In genomic region chr19:29413435-29413834, GRCh38 we compare ENCODE assay signal across 13 cellular contexts.
A peak's percentile ranks its signal among the peaks of the same experiment; 100 is the strongest.
DNase-seq lines count a peak whose midpoint lies in the region; ATAC-seq and TF ChIP-seq lines count a peak whose summit lies in the region.
"Had no signal": no experiment of that assay in that cellular context is flagged by ENCODE, and none has a peak within 500 bp of the region (broad histone marks: within the 10 kb centered on the region; RNA-seq: fewer than 3 reads in every experiment).

No MANE protein-coding gene starts in this region.

- TF ChIP-seq EP300 in gastroesophageal sphincter (IDR thresholded peaks at IDR 0.05), result no peak

- H3K4me1 ChIP-seq in heart left ventricle, result peaks cover 0 to 11% (median 0%) of the 10 kb centered on the region in 12 donors
- H3K4me1 ChIP-seq in gastroesophageal sphincter, result no peaks in the 10 kb centered on the region

- TF ChIP-seq CTCF in heart left ventricle (IDR thresholded peaks at IDR 0.05) (no peak), gastroesophageal sphincter (IDR thresholded peaks at IDR 0.05) (no peak)

- no peaks in the 10 kb centered on the region for H3K9me3 ChIP-seq in heart left ventricle
- no peaks in the 10 kb centered on the region for H3K9me3 ChIP-seq in gastroesophageal sphincter

- H3K27ac ChIP-seq in heart left ventricle (no peak overlapping the region), gastroesophageal sphincter (no peak overlapping the region)
- H3K27ac ChIP-seq: HL-60 had no signal

- ATAC-seq in Right ventricle myocardium superior (ENCODE audit: poor library complexity) (peak; percentile 31), heart left ventricle (no peak), gastroesophageal sphincter (peak; percentile 44), sciatic nerve (peak; percentile 9)

- H3K4me3 ChIP-seq in heart left ventricle, result no peak overlapping the region
- no peak overlapping the region for H3K4me3 ChIP-seq in gastroesophageal sphincter

- intact Hi-C loops in Right ventricle myocardium superior (cut with DNase I), result no loop called here
- intact Hi-C loops in heart left ventricle (cut with DNase I), result no loop called here
- intact Hi-C loops in sciatic nerve (cut with DNase I), result no loop called here

- 47 to 70% (median 55%) methylated on average over 3 of the region's 3 CpGs for whole genome bisulfite sequencing in heart left ventricle, 4 donors
- WGBS in gastroesophageal sphincter (ENCODE audit: low coverage in 1 of 2), 2 donors, result no CpG with 5 or more reads among the region's 3 CpGs

- H3K36me3 ChIP-seq in heart left ventricle (no peaks in the 10 kb centered on the region), gastroesophageal sphincter (no peaks in the 10 kb centered on the region)

- H3K27me3 ChIP-seq in heart left ventricle, result peaks cover 0 to 17% (median 0%) of the 10 kb centered on the region in 9 donors
- H3K27me3 ChIP-seq in gastroesophageal sphincter, result peaks cover 14% of the 10 kb centered on the region

- DNase-seq in Right ventricle myocardium superior, result no peak
- no peak for DNase-seq in heart left ventricle
- peak; percentile 89 for DNase-seq in cerebellar cortex (ENCODE audit: low spot score)
- DNase-seq in sciatic nerve (ENCODE audit: low spot score), result no peak
- no peak for DNase-seq in stimulated activated CD4-positive, alpha-beta T cell treated with anti-CD3 and anti-CD28 coated beads, Interleukin-15, amount 100 ng/mL, for 24 hours
- DNase-seq in NCI-H1092 (lab: John Stamatoyannopoulos, UW), result no peak
- DNase-seq: CD4-positive, alpha-beta memory T cell; DND-41; GF-D8; HCEC 1CT; HFFc6 had no signal

- TF ChIP-seq POLR2A in heart left ventricle (IDR thresholded peaks at IDR 0.05) (no peak), gastroesophageal sphincter (IDR thresholded peaks at IDR 0.05) (no peak)

Comparison
In these comparisons a context has a peak if more than half of its experiments do, and no peak if none do; other contexts are left out.
1. ATAC-seq: peak in Right ventricle myocardium superior (single experiment), gastroesophageal sphincter (single experiment) and sciatic nerve (single experiment); none in heart left ventricle (0 of 4).